In genomic region chr1:110067957-110068645, GRCh38 we compare ENCODE assay signal across 11 cellular contexts. TPM values are rescaled to one million over a fixed set of nuclear protein-coding genes. Genes with fewer than 3 reads are reported as not detected.
DNase-seq lines count a peak whose midpoint lies in the region; ATAC-seq and TF ChIP-seq lines count a peak whose summit lies in the region.
"Had no signal": no experiment of that assay in that cellular context is flagged by ENCODE, and none has a peak within 500 bp of the region (broad histone marks: within the 10 kb centered on the region; RNA-seq: fewer than 3 reads in every experiment).

No MANE protein-coding gene starts in this region.

- H3K4me3 ChIP-seq in rectal smooth muscle tissue (ENCODE audit: low read length) (peak overlapping the region; percentile 35), MG63 (no peak overlapping the region)

- DNase-seq in GM20000 (ENCODE audit: low spot score) (peak; percentile 51), glutamatergic neuron (peak; percentile 61), MG63 (no peak)
- DNase-seq in activated CD8-positive, alpha-beta T cell treated with anti-CD3 and anti-CD28 coated beads for 36 hours: peak; percentile 21
- DNase-seq: activated effector memory CD4-positive, alpha-beta T cell treated with anti-CD3 and anti-CD28 coated beads, Interleukin-2, amount 50 U/mL, for 16 hours; NCI-H524 had no signal

- no peak overlapping the region for H3K27ac Mint-ChIP-seq in activated CD8-positive, alpha-beta T cell treated with anti-CD3 and anti-CD28 coated beads for 36 hours
- peak overlapping the region; percentile 4 for H3K27ac Mint-ChIP-seq in glutamatergic neuron (ENCODE audit: unreplicated experiment)

- no peak overlapping the region for H3K27ac ChIP-seq in rectal smooth muscle tissue (ENCODE audit: low read depth, low read length)

- peak; percentile 22 for ATAC-seq in activated CD8-positive, alpha-beta T cell treated with anti-CD3 and anti-CD28 coated beads for 36 hours
- ATAC-seq in HG02571 (IDR thresholded peaks at IDR 0.05; ENCODE audit: unreplicated experiment) (no peak), HG03469 (IDR thresholded peaks at IDR 0.05; ENCODE audit: unreplicated experiment) (no peak)

- TF ChIP-seq CTCF in GM20000 (IDR thresholded peaks at IDR 0.05; ENCODE audit: extremely low read depth, missing control alignments) (no peak), glutamatergic neuron (IDR thresholded peaks at IDR 0.05; ENCODE audit: partially characterized antibody, unreplicated experiment) (no peak)
- no peak for TF ChIP-seq CTCF in activated CD8-positive, alpha-beta T cell treated with anti-CD3 and anti-CD28 coated beads for 36 hours (IDR thresholded peaks at IDR 0.05)

- H3K36me3 Mint-ChIP-seq in activated CD8-positive, alpha-beta T cell treated with anti-CD3 and anti-CD28 coated beads for 36 hours (ENCODE audit: low read depth): no peaks in the 10 kb centered on the region
- peaks cover 9% of the 10 kb centered on the region for H3K36me3 Mint-ChIP-seq in glutamatergic neuron (ENCODE audit: unreplicated experiment)

- CTCF ChIA-PET in activated CD8-positive, alpha-beta T cell treated with anti-CD3 and anti-CD28 coated beads for 36 hours (lab: Charles Lee): interaction anchor here (0.7 to 11.0 kb wide), 4 partner anchors 8 to 32 kb away, joined by 3 to 163 read pairs (median 6); no protein-coding TSS in a partner anchor

- no peaks in the 10 kb centered on the region for H3K9me3 Mint-ChIP-seq in activated CD8-positive, alpha-beta T cell treated with anti-CD3 and anti-CD28 coated beads for 36 hours
- H3K9me3 Mint-ChIP-seq in glutamatergic neuron (ENCODE audit: unreplicated experiment): peaks cover 12% of the 10 kb centered on the region

- H3K4me3 Mint-ChIP-seq in activated CD8-positive, alpha-beta T cell treated with anti-CD3 and anti-CD28 coated beads for 36 hours: no peak overlapping the region
- H3K4me3 Mint-ChIP-seq in glutamatergic neuron (ENCODE audit: unreplicated experiment): peak overlapping the region; percentile 79

- H3K36me3 ChIP-seq in rectal smooth muscle tissue (ENCODE audit: control insufficient read depth, insufficient read depth, low read length) (no peaks in the 10 kb centered on the region), MG63 (peaks cover 41% of the 10 kb centered on the region)

- H3K27me3 ChIP-seq in rectal smooth muscle tissue (ENCODE audit: control insufficient read depth, insufficient read depth, low read length): peaks cover 53% of the 10 kb centered on the region
- H3K27me3 ChIP-seq in MG63: no peaks in the 10 kb centered on the region

- peaks cover 54% of the 10 kb centered on the region for H3K27me3 Mint-ChIP-seq in activated CD8-positive, alpha-beta T cell treated with anti-CD3 and anti-CD28 coated beads for 36 hours
- peaks cover 30% of the 10 kb centered on the region for H3K27me3 Mint-ChIP-seq in glutamatergic neuron (ENCODE audit: unreplicated experiment)

- H3K9ac ChIP-seq in rectal smooth muscle tissue (ENCODE audit: low read length): peak overlapping the region; percentile 28

- H3K9me3 ChIP-seq in MG63: no peaks in the 10 kb centered on the region

- POLR2A ChIA-PET in activated CD8-positive, alpha-beta T cell treated with anti-CD3 and anti-CD28 coated beads for 36 hours (lab: Charles Lee): interaction anchor here (1.6 kb wide), 1 partner anchor 13 kb away, joined by 3 read pairs; no protein-coding TSS in a partner anchor

- intact Hi-C loops in activated CD8-positive, alpha-beta T cell treated with anti-CD3 and anti-CD28 coated beads for 36 hours (cut with micrococcal nuclease): no loop called here

- H3K4me1 ChIP-seq in rectal smooth muscle tissue (ENCODE audit: control insufficient read depth, insufficient read depth, low read length): peaks cover 5% of the 10 kb centered on the region

- H3K4me1 Mint-ChIP-seq in activated CD8-positive, alpha-beta T cell treated with anti-CD3 and anti-CD28 coated beads for 36 hours (ENCODE audit: low read depth): peaks cover 12% of the 10 kb centered on the region
- H3K4me1 Mint-ChIP-seq in glutamatergic neuron (ENCODE audit: low read depth, unreplicated experiment): peaks cover 4% of the 10 kb centered on the region

RNA-seq across cellular contexts. Expression of gene ALX3, which starts 2.4 kb away (rescaled TPM):
- total RNA-seq in activated CD8-positive, alpha-beta T cell treated with anti-CD3 and anti-CD28 coated beads for 36 hours: not detected
- not detected for total RNA-seq in glutamatergic neuron (ENCODE audit: unreplicated experiment)
- total RNA-seq in MG63 (2014; rRNA removed; shearing (Covaris generic); ENCODE audit: low replicate concordance): 11.3 and 14.9 TPM in 2 replicates
- total RNA-seq: LHCN-M2, liver had no signal

RNA-seq across cellular contexts. Expression of gene STRIP1, which starts 33.7 kb away (rescaled TPM):
- 10 to 100 TPM; 24.6 to 24.8 TPM for total RNA-seq in activated CD8-positive, alpha-beta T cell treated with anti-CD3 and anti-CD28 coated beads for 36 hours
- 90.2 TPM for total RNA-seq in glutamatergic neuron (ENCODE audit: unreplicated experiment)
- 39.6 and 41.0 TPM in 2 replicates for total RNA-seq in MG63 (2014; rRNA removed; shearing (Covaris generic); ENCODE audit: low replicate concordance)

RNA-seq across cellular contexts. Expression of gene UBL4B, which starts 44.1 kb away (rescaled TPM):
- not detected for total RNA-seq in activated CD8-positive, alpha-beta T cell treated with anti-CD3 and anti-CD28 coated beads for 36 hours
- total RNA-seq in glutamatergic neuron (ENCODE audit: unreplicated experiment): not detected
- not detected in 2 replicates for total RNA-seq in MG63 (2014; rRNA removed; shearing (Covaris generic); ENCODE audit: low replicate concordance)
- total RNA-seq: LHCN-M2, liver had no signal

Comparison
In these comparisons a context has a peak if more than half of its experiments do, and no peak if none do; other contexts are left out.
1. RNA of gene ALX3, which starts 2.4 kb away (total RNA-seq): 11.3 to 14.9 TPM in MG63; not detected in activated CD8-positive, alpha-beta T cell treated with anti-CD3 and anti-CD28 coated beads for 36 hours and not detected in glutamatergic neuron (single experiment); every median in the first group is over 10 times any median in the second.